Comparison of ENCODE assay signal across 1 cellular context in genomic region chr20:17859002-17859615, GRCh38.
TF ChIP-seq lines count a peak whose summit lies in the region.

No MANE protein-coding gene starts in this region.

TF ChIP-seq in HepG2, 621 proteins besides CTCF, POLR2A, EP300 and RAD21 (continued from another document and continues in another):
- TF ChIP-seq KDM4B (CRISPR knock-in tag; IDR thresholded peaks at IDR 0.05) = peak; percentile 100
- TF ChIP-seq TEAD3 (CRISPR knock-in tag; optimal IDR thresholded peaks at IDR 0.05; ENCODE audit: borderline replicate concordance) = peak; percentile 99
- peak; percentile 98 for TF ChIP-seq CREM (IDR thresholded peaks at IDR 0.05)
- TF ChIP-seq CREM (CRISPR knock-in tag; IDR thresholded peaks at IDR 0.05) = no peak
- 0 out of 2 replicates have a peak, but pooled peaks have one; percentile 76 for TF ChIP-seq NFE2L1 (CRISPR knock-in tag; IDR thresholded peaks at IDR 0.05; ENCODE audit: borderline replicate concordance)
- TF ChIP-seq ZNF235 (CRISPR knock-in tag; IDR thresholded peaks at IDR 0.05; ENCODE audit: borderline replicate concordance) = peak; percentile 98; the same call in 1 of the 2 replicates
- peak; percentile 99 for TF ChIP-seq MEF2D (CRISPR knock-in tag; IDR thresholded peaks at IDR 0.05)
- TF ChIP-seq PHF8 (CRISPR knock-in tag; IDR thresholded peaks at IDR 0.05) = peak; percentile 65
- peak; percentile 100 for TF ChIP-seq PHF5A (CRISPR knock-in tag; IDR thresholded peaks at IDR 0.05; ENCODE audit: low read depth, unreplicated experiment)
- peak; percentile 98 for TF ChIP-seq SAP130 (CRISPR knock-in tag; IDR thresholded peaks at IDR 0.05; ENCODE audit: low read depth)
- no peak for TF ChIP-seq NR3C1 (CRISPR knock-in tag; IDR thresholded peaks at IDR 0.05)
- no peak for TF ChIP-seq SNRNP70 (IDR thresholded peaks at IDR 0.05; ENCODE audit: low read depth, low read length)
- peak; percentile 92 for TF ChIP-seq DZIP1 (CRISPR knock-in tag; IDR thresholded peaks at IDR 0.05)
- peak; percentile 85 for TF ChIP-seq ZHX2 (IDR thresholded peaks at IDR 0.05; ENCODE audit: low read depth)
- TF ChIP-seq ZHX2 (CRISPR knock-in tag; IDR thresholded peaks at IDR 0.05; ENCODE audit: borderline replicate concordance) = peak; percentile 73; the same call in 1 of the 2 replicates
- TF ChIP-seq IKZF5 (CRISPR knock-in tag; IDR thresholded peaks at IDR 0.05) = peak; percentile 100
- peak; percentile 91 for TF ChIP-seq ZNF160 (CRISPR knock-in tag; IDR thresholded peaks at IDR 0.05)
- TF ChIP-seq ZNF501 (CRISPR knock-in tag; IDR thresholded peaks at IDR 0.05) = peak; percentile 92
- TF ChIP-seq JUN (CRISPR knock-in tag; IDR thresholded peaks at IDR 0.05) = peak; percentile 98
- TF ChIP-seq SP4 (CRISPR knock-in tag; IDR thresholded peaks at IDR 0.05) = no peak; the same call in none of the 2 replicates
- TF ChIP-seq FOSL1 (CRISPR knock-in tag; IDR thresholded peaks at IDR 0.05; ENCODE audit: borderline replicate concordance) = peak; percentile 81; the same call in 1 of the 2 replicates
- TF ChIP-seq ZNF564 (CRISPR knock-in tag; IDR thresholded peaks at IDR 0.05) = peak; percentile 94
- TF ChIP-seq ZNF878 (CRISPR knock-in tag; IDR thresholded peaks at IDR 0.05) = no peak; the same call in 1 of the 2 replicates
- peak; percentile 74; the same call in 1 of the 2 replicates for TF ChIP-seq CHCHD3 (CRISPR knock-in tag; IDR thresholded peaks at IDR 0.05)
- TF ChIP-seq SNAPC5 (CRISPR knock-in tag; IDR thresholded peaks at IDR 0.05; ENCODE audit: borderline replicate concordance) = peak; percentile 89; the same call in 1 of the 2 replicates
- peak; percentile 96; the same call in 1 of the 2 replicates for TF ChIP-seq KLF15 (CRISPR knock-in tag; IDR thresholded peaks at IDR 0.05; ENCODE audit: borderline replicate concordance)
- peak; percentile 74 for TF ChIP-seq TAF1 (CRISPR knock-in tag; IDR thresholded peaks at IDR 0.05)
- TF ChIP-seq ZNF296 (CRISPR knock-in tag; conservative IDR thresholded peaks at IDR 0.05) = no peak
- TF ChIP-seq POGZ (CRISPR knock-in tag; IDR thresholded peaks at IDR 0.05) = peak; percentile 99
- TF ChIP-seq SKI (IDR thresholded peaks at IDR 0.05; ENCODE audit: partially characterized antibody) = peak; percentile 99
- TF ChIP-seq ZBTB2 (CRISPR knock-in tag; IDR thresholded peaks at IDR 0.05; ENCODE audit: low read depth) = 0 out of 2 replicates have a peak, but pooled peaks have one; percentile 21
- TF ChIP-seq PPARG (CRISPR knock-in tag; conservative IDR thresholded peaks at IDR 0.05) = peak; percentile 98
- TF ChIP-seq CEBPZ (IDR thresholded peaks at IDR 0.05; ENCODE audit: low read length) = no peak
- peak; percentile 68; the same call in 1 of the 2 replicates for TF ChIP-seq BATF2 (CRISPR knock-in tag; IDR thresholded peaks at IDR 0.05)
- no peak for TF ChIP-seq ATAD3A (CRISPR knock-in tag; IDR thresholded peaks at IDR 0.05)
- peak; percentile 95 for TF ChIP-seq GFI1 (CRISPR knock-in tag; IDR thresholded peaks at IDR 0.05; ENCODE audit: borderline replicate concordance)
- peak; percentile 99 for TF ChIP-seq ZNF710 (CRISPR knock-in tag; IDR thresholded peaks at IDR 0.05; ENCODE audit: borderline replicate concordance)
- peak; percentile 93; the same call in 1 of the 2 replicates for TF ChIP-seq ZNF557 (CRISPR knock-in tag; IDR thresholded peaks at IDR 0.05)
- peak; percentile 89 for TF ChIP-seq ZNF431 (CRISPR knock-in tag; IDR thresholded peaks at IDR 0.05; ENCODE audit: borderline replicate concordance, low read depth)
- peak; percentile 72; the same call in 1 of the 2 replicates for TF ChIP-seq CREBL2 (CRISPR knock-in tag; IDR thresholded peaks at IDR 0.05; ENCODE audit: borderline replicate concordance)
- TF ChIP-seq POLR2AphosphoS2 (IDR thresholded peaks at IDR 0.05; ENCODE audit: low read depth, low read length) = no peak
